In the genomic region with DNA sequence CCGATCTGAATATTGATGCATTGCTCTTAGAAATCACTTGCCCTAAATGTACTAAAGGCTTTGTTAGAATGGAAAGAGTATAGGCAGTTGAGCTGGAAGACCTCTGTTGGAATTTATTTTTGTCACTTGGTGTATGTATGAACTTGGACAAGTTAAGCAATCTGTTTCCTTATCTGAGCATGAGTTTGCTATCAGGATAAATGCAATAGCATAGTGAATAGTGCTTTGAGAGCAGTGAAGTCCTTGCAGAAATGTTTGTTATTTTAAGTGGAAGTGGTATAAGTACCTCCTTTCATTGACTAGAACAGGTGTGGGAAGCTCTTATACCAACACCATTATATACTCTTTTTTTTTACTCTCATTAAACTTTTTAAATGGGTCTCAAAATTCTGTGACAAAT, we compare ENCODE assay signal across 25 cellular contexts.
"Had no signal": no experiment of that assay in that cellular context is flagged by ENCODE, and none has a peak within 500 bp of the region (broad histone marks: within the 10 kb centered on the region; RNA-seq: fewer than 3 reads in every experiment).

No MANE protein-coding gene starts in this region.

- H3K27ac ChIP-seq: neural progenitor cell, ovary, parathyroid adenoma, psoas muscle, right lobe of liver, sigmoid colon, stomach, thoracic aorta, thyroid gland, tibial nerve, upper lobe of left lung, uterus had no signal

- H3K27me3 ChIP-seq: neural progenitor cell, ovary, right lobe of liver, sigmoid colon, thyroid gland, tibial nerve, upper lobe of left lung, uterus had no signal

- H3K36me3 ChIP-seq: neural progenitor cell, ovary, right lobe of liver, sigmoid colon, stomach, thoracic aorta, thyroid gland, tibial nerve, upper lobe of left lung, uterus had no signal

- H3K9me3 ChIP-seq: ovary, psoas muscle, right lobe of liver, sigmoid colon, thoracic aorta, thyroid gland, tibial nerve, uterus had no signal

- H3K4me2 ChIP-seq: neural progenitor cell had no signal

- DNase-seq: natural killer cell; occipital lobe; ovary; posterior cingulate gyrus; psoas muscle; right cardiac atrium; right lobe of liver; sigmoid colon; small intestine; stimulated activated CD4-positive, alpha-beta T cell treated with anti-CD3 and anti-CD28 coated beads, Interleukin-15, amount 100 ng/mL, for 24 hours; stimulated activated CD4-positive, alpha-beta T cell treated with anti-CD3 and anti-CD28 coated beads, Interleukin-2, amount 100 ng/mL, for 24 hours; stimulated activated CD4-positive, alpha-beta T cell treated with anti-CD3 and anti-CD28 coated beads, Interleukin-2, amount 100 ng/mL, for 48 hours; stimulated activated CD4-positive, alpha-beta T cell treated with anti-CD3 and anti-CD28 coated beads, Interleukin-4, amount 100 ng/mL, for 24 hours; stimulated activated naive B cell treated with anti-CD40 and anti-IgM and Interleukin-4, amounts not matched to agents 10 μg/mL and 1 μg/mL and 100 μg/mL, for 72 hours; stimulated activated naive CD4-positive, alpha-beta T cell treated with Interleukin-2 at 50 U/mL for 16 hours; stomach; thyroid gland; trophoblast cell; upper lobe of left lung; uterus had no signal

- ATAC-seq: natural killer cell; psoas muscle; right cardiac atrium; stimulated activated effector memory CD8-positive, alpha-beta T cell treated with anti-CD3 and anti-CD28 coated beads, Interleukin-12 subunit alpha, Interleukin-12 subunit beta, amount 100 ng/mL, for 72 hours; stimulated activated naive B cell treated with anti-CD40 and anti-IgM and Interleukin-4, amounts not matched to agents 10 μg/mL and 1 μg/mL and 100 μg/mL, for 72 hours had no signal

- H3K4me3 ChIP-seq: neural progenitor cell, ovary, psoas muscle, right lobe of liver, sigmoid colon, stomach, thoracic aorta, thyroid gland, tibial nerve, upper lobe of left lung, uterus had no signal

- H3K9ac ChIP-seq: neural progenitor cell, parathyroid adenoma had no signal

- H3K79me2 ChIP-seq: parathyroid adenoma had no signal

- H3K4me1 ChIP-seq: neural progenitor cell, parathyroid adenoma, psoas muscle, sigmoid colon, stomach, thyroid gland, tibial nerve, uterus had no signal

- H2AFZ ChIP-seq: neural progenitor cell, parathyroid adenoma had no signal
